ENCODE assay signal across 8 cellular contexts in the genomic region with DNA sequence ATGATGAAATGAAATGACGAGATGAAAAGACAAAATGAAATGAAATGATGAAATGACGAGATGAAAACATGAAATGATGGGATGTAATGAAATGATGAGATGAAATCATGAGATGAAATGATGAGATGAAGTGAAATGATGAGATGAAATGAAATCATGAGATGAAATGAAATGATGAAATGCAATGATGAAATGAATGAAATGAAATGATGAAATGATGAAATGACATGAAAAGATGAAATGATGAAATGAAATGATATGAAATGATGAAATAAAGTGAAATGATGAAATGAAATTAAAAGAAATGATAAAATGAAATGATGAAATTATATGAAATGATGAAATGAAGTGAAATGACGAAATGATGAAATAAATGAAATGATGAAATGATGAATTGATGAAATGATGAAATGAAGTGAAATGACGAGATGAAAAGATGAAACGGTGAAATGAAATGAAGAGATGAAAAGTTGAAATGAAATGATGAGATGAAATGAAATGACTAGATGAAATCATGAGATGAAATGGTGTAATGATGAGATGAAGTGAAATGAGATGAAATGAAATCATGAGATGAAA. TPM values are rescaled to one million over a fixed set of nuclear protein-coding genes. Genes with fewer than 3 reads are reported as not detected.
"Had no signal": no experiment of that assay in that cellular context is flagged by ENCODE, and none has a peak within 500 bp of the region (broad histone marks: within the 10 kb centered on the region; RNA-seq: fewer than 3 reads in every experiment).

No MANE protein-coding gene starts in this region.

RNA-seq across cellular contexts. Expression of gene TP53TG3D, which starts 30.9 kb away (rescaled TPM):
- total RNA-seq: dermis blood vessel endothelial cell, endothelial cell of umbilical vein, foreskin keratinocyte, glomerular endothelial cell, kidney epithelial cell, left lobe of liver, liver, lung had no signal
- polyA plus RNA-seq: endothelial cell of umbilical vein, foreskin keratinocyte had no signal
